Comparison of ENCODE assay signal across 11 cellular contexts in genomic region chr5:96893342-96893741, GRCh38. TPM values are rescaled to one million over a fixed set of nuclear protein-coding genes. Genes with fewer than 3 reads are reported as not detected.
DNase-seq lines count a peak whose midpoint lies in the region; ATAC-seq and TF ChIP-seq lines count a peak whose summit lies in the region.
"Had no signal": no experiment of that assay in that cellular context is flagged by ENCODE, and none has a peak within 500 bp of the region (broad histone marks: within the 10 kb centered on the region; RNA-seq: fewer than 3 reads in every experiment).

No MANE protein-coding gene starts in this region.

- peak overlapping the region; percentile 3 for H3K27ac Mint-ChIP-seq in activated CD8-positive, alpha-beta memory T cell treated with anti-CD3 and anti-CD28 coated beads, Interleukin-2, amount 10 ng/mL, durations not matched to agents 7 days and 5 days
- peak overlapping the region; percentile 79 for H3K27ac Mint-ChIP-seq in activated B cell treated with CpG ODN at 0.5 μM for 24 hours
- H3K27ac Mint-ChIP-seq in stimulated activated naive B cell treated with anti-CD40 and anti-IgM and Interleukin-4, amounts not matched to agents 10 μg/mL and 1 μg/mL and 100 μg/mL, for 72 hours = peak overlapping the region; percentile 84

- H3K27me3 Mint-ChIP-seq in activated CD8-positive, alpha-beta memory T cell treated with anti-CD3 and anti-CD28 coated beads, Interleukin-2, amount 10 ng/mL, durations not matched to agents 7 days and 5 days = no peaks in the 10 kb centered on the region
- no peaks in the 10 kb centered on the region for H3K27me3 Mint-ChIP-seq in activated B cell treated with CpG ODN at 0.5 μM for 24 hours
- H3K27me3 Mint-ChIP-seq in stimulated activated naive B cell treated with anti-CD40 and anti-IgM and Interleukin-4, amounts not matched to agents 10 μg/mL and 1 μg/mL and 100 μg/mL, for 72 hours = no peaks in the 10 kb centered on the region

- no peak for DNase-seq in activated CD8-positive, alpha-beta memory T cell treated with anti-CD3 and anti-CD28 coated beads, Interleukin-2, amount 10 ng/mL, durations not matched to agents 7 days and 5 days
- no peak for DNase-seq in activated CD8-positive, alpha-beta memory T cell treated with anti-CD3 and anti-CD28 coated beads, Interleukin-2, amount 50 U/mL, for 48 hours
- DNase-seq in activated B cell treated with CpG ODN at 0.5 μM for 24 hours = no peak
- peak; percentile 85 for DNase-seq in fibroblast of pulmonary artery (ENCODE audit: low read depth)
- DNase-seq in stimulated activated naive B cell treated with anti-CD40 and anti-IgM and Interleukin-4, amounts not matched to agents 10 μg/mL and 1 μg/mL and 100 μg/mL, for 72 hours = no peak
- no peak for DNase-seq in CD1c-positive myeloid dendritic cell (ENCODE audit: extremely low spot score)
- DNase-seq in NCI-H1417 treated with DMSO at 0.1 percent for 48 hours (lab: John Stamatoyannopoulos, UW) = no peak
- no peak for DNase-seq in NCI-H82 (lab: John Stamatoyannopoulos, UW)
- DNase-seq: left ventricle myocardium inferior; NCI-H1694; stimulated activated CD4-positive, alpha-beta T cell treated with anti-CD3 and anti-CD28 coated beads, Interleukin-1b, Interleukin-23, amount 100 ng/mL, for 48 hours had no signal

- POLR2A ChIA-PET in activated B cell treated with CpG ODN at 0.5 μM for 24 hours (lab: Charles Lee) = interaction anchor here (0.6 to 1.6 kb wide), 9 partner anchors 10 to 85 kb away, joined by 3 to 14 read pairs (median 6); partner anchors contain the start of genes ERAP1, ERAP2 and LNPEP

- peaks cover 61% of the 10 kb centered on the region for H3K36me3 Mint-ChIP-seq in activated CD8-positive, alpha-beta memory T cell treated with anti-CD3 and anti-CD28 coated beads, Interleukin-2, amount 10 ng/mL, durations not matched to agents 7 days and 5 days
- peaks cover 73% of the 10 kb centered on the region for H3K36me3 Mint-ChIP-seq in activated B cell treated with CpG ODN at 0.5 μM for 24 hours (ENCODE audit: low read depth)
- H3K36me3 Mint-ChIP-seq in stimulated activated naive B cell treated with anti-CD40 and anti-IgM and Interleukin-4, amounts not matched to agents 10 μg/mL and 1 μg/mL and 100 μg/mL, for 72 hours = peaks cover 32 to 45% of the 10 kb centered on the region in 2 donors

- H3K4me3 Mint-ChIP-seq in activated CD8-positive, alpha-beta memory T cell treated with anti-CD3 and anti-CD28 coated beads, Interleukin-2, amount 10 ng/mL, durations not matched to agents 7 days and 5 days = no peak overlapping the region
- peak overlapping the region; percentile 1 for H3K4me3 Mint-ChIP-seq in activated B cell treated with CpG ODN at 0.5 μM for 24 hours
- H3K4me3 Mint-ChIP-seq in stimulated activated naive B cell treated with anti-CD40 and anti-IgM and Interleukin-4, amounts not matched to agents 10 μg/mL and 1 μg/mL and 100 μg/mL, for 72 hours = no peak overlapping the region

- H3K4me1 Mint-ChIP-seq in activated CD8-positive, alpha-beta memory T cell treated with anti-CD3 and anti-CD28 coated beads, Interleukin-2, amount 10 ng/mL, durations not matched to agents 7 days and 5 days = peaks cover 33% of the 10 kb centered on the region
- peaks cover 42% of the 10 kb centered on the region for H3K4me1 Mint-ChIP-seq in activated B cell treated with CpG ODN at 0.5 μM for 24 hours
- peaks cover 28 to 42% of the 10 kb centered on the region in 2 donors for H3K4me1 Mint-ChIP-seq in stimulated activated naive B cell treated with anti-CD40 and anti-IgM and Interleukin-4, amounts not matched to agents 10 μg/mL and 1 μg/mL and 100 μg/mL, for 72 hours

- TF ChIP-seq CTCF in activated B cell treated with CpG ODN at 0.5 μM for 24 hours (IDR thresholded peaks at IDR 0.05) = no peak
- TF ChIP-seq CTCF in fibroblast of pulmonary artery (IDR thresholded peaks at IDR 0.05; ENCODE audit: low read length, missing control alignments) = no peak

- no peaks in the 10 kb centered on the region for H3K9me3 Mint-ChIP-seq in activated CD8-positive, alpha-beta memory T cell treated with anti-CD3 and anti-CD28 coated beads, Interleukin-2, amount 10 ng/mL, durations not matched to agents 7 days and 5 days (ENCODE audit: low read depth)
- no peaks in the 10 kb centered on the region for H3K9me3 Mint-ChIP-seq in activated B cell treated with CpG ODN at 0.5 μM for 24 hours
- H3K9me3 Mint-ChIP-seq in stimulated activated naive B cell treated with anti-CD40 and anti-IgM and Interleukin-4, amounts not matched to agents 10 μg/mL and 1 μg/mL and 100 μg/mL, for 72 hours = no peaks in the 10 kb centered on the region

- H3K4me3 ChIP-seq in fibroblast of pulmonary artery (replicated peaks; ENCODE audit: low read depth, low read length) = no peak overlapping the region
- H3K4me3 ChIP-seq: left ventricle myocardium inferior had no signal

- ATAC-seq in activated CD8-positive, alpha-beta memory T cell treated with anti-CD3 and anti-CD28 coated beads, Interleukin-2, amount 10 ng/mL, durations not matched to agents 7 days and 5 days = peak; percentile 16
- peak; percentile 22 for ATAC-seq in activated B cell treated with CpG ODN at 0.5 μM for 24 hours (ENCODE audit: low read depth)
- peak; percentile 24 to 29 for ATAC-seq in stimulated activated naive B cell treated with anti-CD40 and anti-IgM and Interleukin-4, amounts not matched to agents 10 μg/mL and 1 μg/mL and 100 μg/mL, for 72 hours (replicated peaks)

- intact Hi-C loops in activated B cell treated with CpG ODN at 0.5 μM for 24 hours (cut with micrococcal nuclease) = no loop called here

- CTCF ChIA-PET in activated CD8-positive, alpha-beta memory T cell treated with anti-CD3 and anti-CD28 coated beads, Interleukin-2, amount 10 ng/mL, durations not matched to agents 7 days and 5 days (lab: Charles Lee) = interaction anchor here (0.8 to 1.2 kb wide), 2 partner anchors 24 to 141 kb away, joined by 4 to 5 read pairs; no protein-coding TSS in a partner anchor
- CTCF ChIA-PET in activated B cell treated with CpG ODN at 0.5 μM for 24 hours (lab: Charles Lee) = interaction anchor here (4.9 kb wide), 1 partner anchor 24 kb away, joined by 66 read pairs; no protein-coding TSS in a partner anchor

RNA-seq across cellular contexts. Expression of gene ERAP2, which starts 17.0 kb away (rescaled TPM):
- total RNA-seq in activated CD8-positive, alpha-beta memory T cell treated with anti-CD3 and anti-CD28 coated beads, Interleukin-2, amount 10 ng/mL, durations not matched to agents 7 days and 5 days = 100 to 1,000 TPM in 1 of 2 experiments, 10 to 100 TPM in 1; 89.3 to 105 TPM
- total RNA-seq in activated B cell treated with CpG ODN at 0.5 μM for 24 hours = 63.1 and 80.9 TPM in 2 replicates

RNA-seq across cellular contexts. Expression of gene LNPEP, which starts 42.5 kb away (rescaled TPM):
- total RNA-seq in activated CD8-positive, alpha-beta memory T cell treated with anti-CD3 and anti-CD28 coated beads, Interleukin-2, amount 10 ng/mL, durations not matched to agents 7 days and 5 days = 10 to 100 TPM; 67.4 to 80.4 TPM
- total RNA-seq in activated B cell treated with CpG ODN at 0.5 μM for 24 hours = 88.8 and 96.5 TPM in 2 replicates

Comparison
In these comparisons a context has a peak if more than half of its experiments do, and no peak if none do; other contexts are left out.
1. H3K27ac Mint-ChIP-seq: peak in every context shown above with its lines; median percentile 84 in stimulated activated naive B cell treated with anti-CD40 and anti-IgM and Interleukin-4, amounts not matched to agents 10 μg/mL and 1 μg/mL and 100 μg/mL, for 72 hours; 79 in activated B cell treated with CpG ODN at 0.5 μM for 24 hours; 3 in activated CD8-positive, alpha-beta memory T cell treated with anti-CD3 and anti-CD28 coated beads, Interleukin-2, amount 10 ng/mL, durations not matched to agents 7 days and 5 days.